Comparison of ENCODE assay signal across 21 cellular contexts in the genomic region with DNA sequence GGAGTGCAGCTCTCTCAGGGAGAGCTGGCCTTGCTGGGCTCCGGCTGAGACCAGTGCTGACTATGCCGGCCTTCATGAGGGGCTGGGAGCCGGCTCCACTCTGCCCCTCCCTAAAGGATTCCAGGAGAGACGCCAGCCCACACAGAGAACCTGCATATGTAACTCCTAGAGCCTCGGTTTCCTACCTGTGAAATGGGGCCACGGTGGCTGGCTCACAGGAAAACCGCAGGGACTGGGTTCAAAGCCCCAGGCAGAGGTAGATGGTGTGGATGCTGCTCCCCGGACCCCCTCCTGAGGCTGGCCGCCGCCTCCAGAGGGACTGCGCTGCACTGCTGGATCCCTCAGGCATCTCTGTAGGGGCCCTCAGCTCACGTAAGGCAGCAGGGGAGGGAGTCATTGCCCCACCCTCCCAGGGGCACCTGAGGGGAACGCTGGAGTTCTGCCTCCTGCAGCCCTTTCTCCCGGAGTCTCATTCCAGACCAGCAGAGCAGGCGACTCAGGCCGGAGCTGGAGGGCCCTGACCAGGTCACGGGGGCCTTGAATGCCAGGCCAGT. TPM values are rescaled to one million over a fixed set of nuclear protein-coding genes. Genes with fewer than 3 reads are reported as not detected.
"Had no signal": no experiment of that assay in that cellular context is flagged by ENCODE, and none has a peak within 500 bp of the region (broad histone marks: within the 10 kb centered on the region; RNA-seq: fewer than 3 reads in every experiment).

No MANE protein-coding gene starts in this region.

- H3K4me3 ChIP-seq: esophagus muscularis mucosa, gastroesophageal sphincter, mucosa of descending colon, right atrium auricular region, tibial artery, upper lobe of right lung, vagina had no signal

- H3K36me3 Mint-ChIP-seq: immature natural killer cell; naive thymus-derived CD8-positive, alpha-beta T cell; stimulated activated memory B cell treated with anti-CD40 and anti-IgM and Interleukin-4, amounts not matched to agents 10 μg/mL and 1 μg/mL and 100 μg/mL, for 72 hours had no signal

- H3K36me3 ChIP-seq: right atrium auricular region, tibial artery, upper lobe of right lung, vagina had no signal

- H3K27me3 ChIP-seq: right atrium auricular region, tibial artery, vagina had no signal

- DNase-seq: effector memory CD8-positive, alpha-beta T cell; immature natural killer cell; left ventricle myocardium superior; mammary epithelial cell; naive thymus-derived CD8-positive, alpha-beta T cell; stimulated activated CD4-positive, alpha-beta T cell treated with anti-CD3 and anti-CD28 coated beads, Interleukin-15, amount 100 ng/mL, for 24 hours; stimulated activated CD4-positive, alpha-beta T cell treated with anti-CD3 and anti-CD28 coated beads, Interleukin-1b, Interleukin-23, amount 100 ng/mL, for 48 hours; stimulated activated CD4-positive, alpha-beta T cell treated with anti-CD3 and anti-CD28 coated beads, Interleukin-4, amount 100 ng/mL, for 24 hours; tibial artery; upper lobe of right lung had no signal

- ATAC-seq: effector memory CD8-positive, alpha-beta T cell; gastroesophageal sphincter; left cardiac atrium; left ventricle myocardium superior; mucosa of descending colon; naive thymus-derived CD8-positive, alpha-beta T cell; stimulated activated memory B cell treated with anti-CD40 and anti-IgM and Interleukin-4, amounts not matched to agents 10 μg/mL and 1 μg/mL and 100 μg/mL, for 72 hours; upper lobe of right lung had no signal

- H3K9me3 ChIP-seq: esophagus muscularis mucosa, gastroesophageal sphincter, mucosa of descending colon, right atrium auricular region, tibial artery, upper lobe of right lung, vagina had no signal

- H3K27ac Mint-ChIP-seq: dendritic cell treated with granulocyte-macrophage colony-stimulating factor and Interleukin-4, amounts not matched to agents 40 ng/mL and 50 ng/mL, for 4 days; effector memory CD8-positive, alpha-beta T cell; immature natural killer cell; naive thymus-derived CD8-positive, alpha-beta T cell; stimulated activated memory B cell treated with anti-CD40 and anti-IgM and Interleukin-4, amounts not matched to agents 10 μg/mL and 1 μg/mL and 100 μg/mL, for 72 hours; stimulated activated naive CD8-positive, alpha-beta T cell treated with anti-CD3 and anti-CD28 coated beads, Interleukin-15, Interleukin-2, amounts not matched to agents 100 ng/mL and 50 ng/mL, for 24 hours had no signal

- H3K9me3 Mint-ChIP-seq: dendritic cell treated with granulocyte-macrophage colony-stimulating factor and Interleukin-4, amounts not matched to agents 40 ng/mL and 50 ng/mL, for 4 days; effector memory CD8-positive, alpha-beta T cell; naive thymus-derived CD8-positive, alpha-beta T cell; stimulated activated memory B cell treated with anti-CD40 and anti-IgM and Interleukin-4, amounts not matched to agents 10 μg/mL and 1 μg/mL and 100 μg/mL, for 72 hours; stimulated activated naive CD8-positive, alpha-beta T cell treated with anti-CD3 and anti-CD28 coated beads, Interleukin-15, Interleukin-2, amounts not matched to agents 100 ng/mL and 50 ng/mL, for 24 hours had no signal

- H3K4me3 Mint-ChIP-seq: dendritic cell treated with granulocyte-macrophage colony-stimulating factor and Interleukin-4, amounts not matched to agents 40 ng/mL and 50 ng/mL, for 4 days; effector memory CD8-positive, alpha-beta T cell; immature natural killer cell; naive thymus-derived CD8-positive, alpha-beta T cell; stimulated activated memory B cell treated with anti-CD40 and anti-IgM and Interleukin-4, amounts not matched to agents 10 μg/mL and 1 μg/mL and 100 μg/mL, for 72 hours; stimulated activated naive CD8-positive, alpha-beta T cell treated with anti-CD3 and anti-CD28 coated beads, Interleukin-15, Interleukin-2, amounts not matched to agents 100 ng/mL and 50 ng/mL, for 24 hours had no signal

- H3K27ac ChIP-seq: epithelial cell of prostate, esophagus muscularis mucosa, gastroesophageal sphincter, right atrium auricular region, tibial artery, upper lobe of right lung had no signal

RNA-seq across cellular contexts. Expression of gene ADAMTS2, which starts 7.1 kb away (rescaled TPM):
- total RNA-seq: naive thymus-derived CD8-positive, alpha-beta T cell had no signal
- polyA plus RNA-seq: keratinocyte had no signal
